8 cellular contexts compared by ENCODE assay signal in genomic region chr20:36236786-36237121, GRCh38. TPM values are rescaled to one million over a fixed set of nuclear protein-coding genes. Genes with fewer than 3 reads are reported as not detected.
DNase-seq lines count a peak whose midpoint lies in the region; ATAC-seq, FAIRE-seq and TF ChIP-seq lines count a peak whose summit lies in the region.

No MANE protein-coding gene starts in this region.

- peaks cover 26 to 31% of the 10 kb centered on the region in 2 donors for H3K4me1 Mint-ChIP-seq in effector memory CD8-positive, alpha-beta T cell (ENCODE audit: low read depth in 2 of 2)
- peaks cover 29% of the 10 kb centered on the region for H3K4me1 Mint-ChIP-seq in nephron progenitor cell

- H3K9me3 ChIP-seq in MM.1S (replicated peaks; ENCODE audit: insufficient read depth, low read length), result no peaks in the 10 kb centered on the region

- TF ChIP-seq CTCF in C4-2B (conservative IDR thresholded peaks at IDR 0.05) (no peak), MM.1S (IDR thresholded peaks at IDR 0.05; ENCODE audit: low read length) (no peak), nephron progenitor cell (IDR thresholded peaks at IDR 0.05) (no peak)

- peaks cover 9% of the 10 kb centered on the region; the same call in 1 of the 2 replicates for H3K36me3 ChIP-seq in MM.1S (replicated peaks; ENCODE audit: insufficient read depth, low read length)

- no peaks in the 10 kb centered on the region for H3F3A ChIP-seq in MM.1S (ENCODE audit: insufficient read depth, low read length)

- H3K9me2 ChIP-seq in MM.1S (replicated peaks; ENCODE audit: insufficient read depth, low read length), result no peaks in the 10 kb centered on the region

- H3K27me3 ChIP-seq in MM.1S (replicated peaks; ENCODE audit: insufficient read depth, low read length), result no peaks in the 10 kb centered on the region

- H3K27ac ChIP-seq in C4-2B (peak overlapping the region; percentile 78), MM.1S (ENCODE audit: low read length) (peak overlapping the region; percentile 17; the same call in 1 of the 2 replicates)

- H3K27ac Mint-ChIP-seq in effector memory CD8-positive, alpha-beta T cell, result peak overlapping the region; percentile 87 to 97
- peak overlapping the region; percentile 98 for H3K27ac Mint-ChIP-seq in nephron progenitor cell

- no peak for FAIRE-seq in H54 (lab: Jason Lieb, UNC)

- H2AFZ ChIP-seq in MM.1S (ENCODE audit: low read length), result peak overlapping the region; percentile 100

- DNase-seq in MM.1S (no peak), nephron progenitor cell (no peak), H54 (ENCODE audit: insufficient read length, low spot score) (no peak), KG1 (lab: John Stamatoyannopoulos, UW) (no peak)
- DNase-seq in effector memory CD8-positive, alpha-beta T cell, result no peak

- 0 out of 2 replicates have a peak, but pooled peaks cover 3% of the 10 kb centered on the region for H4K20me1 ChIP-seq in MM.1S (ENCODE audit: insufficient read depth, low read length)

- H3K27me3 Mint-ChIP-seq in effector memory CD8-positive, alpha-beta T cell, result no peaks in the 10 kb centered on the region
- peaks cover 19% of the 10 kb centered on the region for H3K27me3 Mint-ChIP-seq in nephron progenitor cell (ENCODE audit: low read depth, poor library complexity)

- peak overlapping the region; percentile 92 to 94 for H3K4me3 Mint-ChIP-seq in effector memory CD8-positive, alpha-beta T cell
- H3K4me3 Mint-ChIP-seq in nephron progenitor cell, result peak overlapping the region; percentile 85

- TF ChIP-seq POLR2A in H54 (IDR thresholded peaks at IDR 0.05; ENCODE audit: low read depth, low read length), result no peak

- peak; percentile 22 for ATAC-seq in effector memory CD8-positive, alpha-beta T cell (replicated peaks)
- ATAC-seq in HG02973 (IDR thresholded peaks at IDR 0.05; ENCODE audit: unreplicated experiment), result no peak
- ATAC-seq in esophagus mucosa, result no peak

- peaks cover 22% of the 10 kb centered on the region for H3K36me3 Mint-ChIP-seq in effector memory CD8-positive, alpha-beta T cell (ENCODE audit: insufficient read depth)
- H3K36me3 Mint-ChIP-seq in nephron progenitor cell (ENCODE audit: low read depth), result peaks cover 22% of the 10 kb centered on the region

- H3K9ac ChIP-seq in MM.1S (ENCODE audit: low read length), result peak overlapping the region; percentile 82

- peaks cover 58% of the 10 kb centered on the region for H3K79me2 ChIP-seq in MM.1S (ENCODE audit: low read length)

- H3K4me3 ChIP-seq in MM.1S (ENCODE audit: low read length), result peak overlapping the region; percentile 81

- H3K4me1 ChIP-seq in MM.1S (ENCODE audit: low read length), result peaks cover 9% of the 10 kb centered on the region

- no peaks in the 10 kb centered on the region for H3K9me3 Mint-ChIP-seq in effector memory CD8-positive, alpha-beta T cell
- H3K9me3 Mint-ChIP-seq in nephron progenitor cell, result no peaks in the 10 kb centered on the region

- H3K4me2 ChIP-seq in MM.1S (ENCODE audit: low read depth, low read length), result peak overlapping the region; percentile 93

RNA-seq across cellular contexts. Expression of gene AAR2, which starts 0.5 kb away (rescaled TPM):
- total RNA-seq in esophagus mucosa, result 13.3 TPM
